In the genomic region with DNA sequence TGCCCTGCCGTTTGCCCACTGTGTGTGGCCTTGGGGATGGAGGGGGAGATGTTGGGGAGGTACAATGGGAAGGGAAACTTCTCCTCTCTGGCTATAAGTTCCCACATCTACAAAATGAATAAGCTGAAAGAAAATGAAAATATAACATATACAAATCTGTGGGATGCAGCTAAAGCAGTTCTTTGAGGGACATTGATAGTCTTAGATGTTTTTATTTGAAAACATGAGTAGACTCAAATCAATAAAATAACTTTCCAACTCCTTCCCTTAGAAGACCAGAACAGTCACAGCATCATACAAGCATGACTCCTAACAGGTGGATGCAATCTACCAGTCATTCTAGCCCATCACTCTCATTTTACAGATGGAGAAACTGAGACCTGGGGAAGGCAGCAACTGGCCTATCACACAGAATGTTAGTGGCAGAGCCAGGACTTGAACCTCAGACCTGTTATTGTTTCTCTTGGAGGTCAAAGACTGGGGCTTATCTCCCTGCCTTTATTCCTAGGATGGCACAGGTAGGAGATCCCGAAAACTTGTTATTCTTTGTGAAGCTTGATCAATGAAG, we compare ENCODE assay signal across 36 cellular contexts. TPM values are rescaled to one million over a fixed set of nuclear protein-coding genes. Genes with fewer than 3 reads are reported as not detected.
"Had no signal": no experiment of that assay in that cellular context is flagged by ENCODE, and none has a peak within 500 bp of the region (broad histone marks: within the 10 kb centered on the region; RNA-seq: fewer than 3 reads in every experiment).

No MANE protein-coding gene starts in this region.

- H3K36me3 ChIP-seq: neutrophil, ovary, spleen, thoracic aorta, thyroid gland, tibial nerve, upper lobe of left lung had no signal

- H3K79me2 ChIP-seq: parathyroid adenoma had no signal

- H3K4me3 ChIP-seq: ovary, psoas muscle, skin epidermis, smooth muscle cell, spleen, thoracic aorta, thyroid gland, tibial nerve, upper lobe of left lung had no signal

- H3K9ac ChIP-seq: parathyroid adenoma had no signal

- H3K27ac ChIP-seq: neutrophil, ovary, parathyroid adenoma, psoas muscle, skin epidermis, spleen, thoracic aorta, thyroid gland, tibial nerve, upper lobe of left lung had no signal

- DNase-seq: naive B cell; naive thymus-derived CD8-positive, alpha-beta T cell; nephron progenitor cell; nucleus accumbens; ovary; psoas muscle; right cardiac atrium; spleen; stimulated activated CD4-positive, alpha-beta T cell treated with anti-CD3 and anti-CD28 coated beads, Interleukin-12 subunit alpha, Interleukin-12 subunit beta, amount 100 ng/mL, for 4 hours; stimulated activated CD4-positive, alpha-beta T cell treated with anti-CD3 and anti-CD28 coated beads, Interleukin-1b, Interleukin-23, amount 100 ng/mL, for 48 hours; stimulated activated CD4-positive, alpha-beta T cell treated with anti-CD3 and anti-CD28 coated beads, Interleukin-4, amount 100 ng/mL, for 1 hour; stimulated activated CD4-positive, alpha-beta T cell treated with anti-CD3 and anti-CD28 coated beads, Interleukin-4, amount 100 ng/mL, for 4 hours; stimulated activated CD8-positive, alpha-beta memory T cell treated with anti-CD3 and anti-CD28 coated beads, Interleukin-4, amount 100 ng/mL, for 48 hours; stimulated activated naive CD4-positive, alpha-beta T cell; stimulated activated naive CD8-positive, alpha-beta T cell treated with anti-CD3 and anti-CD28 coated beads, Interleukin-15, amount 100 ng/mL, for 72 hours; stimulated activated naive CD8-positive, alpha-beta T cell treated with anti-CD3 and anti-CD28 coated beads, Interleukin-15, Interleukin-2, amounts not matched to agents 100 U/mL and 50 U/mL, for 24 hours; substantia nigra; thyroid gland; trophoblast cell; upper lobe of left lung had no signal

- ATAC-seq: naive thymus-derived CD8-positive, alpha-beta T cell; natural killer cell treated with Interleukin-12 subunit alpha and Interleukin-12 subunit beta and Interleukin-15 and Interleukin-18, amount 100 ng/mL, for 72 hours; psoas muscle; right cardiac atrium; sciatic nerve; stimulated activated memory B cell treated with anti-CD40 and anti-IgM and Interleukin-4, amounts not matched to agents 10 μg/mL and 1 μg/mL and 100 μg/mL, for 72 hours; stimulated activated naive CD8-positive, alpha-beta T cell treated with anti-CD3 and anti-CD28 coated beads, Interleukin-15, amount 100 ng/mL, for 72 hours; stimulated activated naive CD8-positive, alpha-beta T cell treated with anti-CD3 and anti-CD28 coated beads, Interleukin-15, Interleukin-2, amounts not matched to agents 100 U/mL and 50 U/mL, for 24 hours had no signal

- H3K27me3 ChIP-seq: neutrophil, ovary, spleen, thyroid gland, tibial nerve, upper lobe of left lung had no signal

- FAIRE-seq: urothelium cell line had no signal

- H3K9me3 ChIP-seq: ovary, thyroid gland had no signal

- H3K4me2 ChIP-seq: smooth muscle cell had no signal

- H2AFZ ChIP-seq: parathyroid adenoma had no signal

- H3K4me1 ChIP-seq: parathyroid adenoma, psoas muscle, spleen, thyroid gland, tibial nerve, upper lobe of left lung had no signal

RNA-seq across cellular contexts. Expression of gene MS4A10, which starts 31.5 kb away (rescaled TPM):
- total RNA-seq: naive thymus-derived CD8-positive, alpha-beta T cell; natural killer cell treated with Interleukin-12 subunit alpha and Interleukin-12 subunit beta and Interleukin-15 and Interleukin-18, amount 100 ng/mL, for 72 hours; neural crest cell; omental fat pad; progenitor cell of endocrine pancreas; psoas muscle; renal cortical epithelial cell; right cardiac atrium; sciatic nerve; smooth muscle cell; spleen; temporal lobe; thoracic aorta; thyroid gland; tibial nerve; upper lobe of left lung; ureter had no signal
- polyA plus RNA-seq: naive thymus-derived CD8-positive, alpha-beta T cell; ovary; right cardiac atrium; smooth muscle cell; spleen had no signal

RNA-seq across cellular contexts. Expression of gene PTGDR2, which starts 39.1 kb away (rescaled TPM):
- total RNA-seq: renal cortical epithelial cell had no signal

RNA-seq across cellular contexts. Expression of gene ZP1, which starts 50.7 kb away (rescaled TPM):
- total RNA-seq: naive thymus-derived CD8-positive, alpha-beta T cell; natural killer cell treated with Interleukin-12 subunit alpha and Interleukin-12 subunit beta and Interleukin-15 and Interleukin-18, amount 100 ng/mL, for 72 hours; neural crest cell; ovary; progenitor cell of endocrine pancreas; renal cortical epithelial cell; right cardiac atrium; spleen; temporal lobe; thoracic aorta; thyroid gland; tibial nerve; upper lobe of left lung; ureter had no signal
- polyA plus RNA-seq: naive thymus-derived CD8-positive, alpha-beta T cell had no signal
